In genomic region chrX:134803060-134803459, GRCh38 we compare ENCODE assay signal across 24 cellular contexts. TPM values are rescaled to one million over a fixed set of nuclear protein-coding genes. Genes with fewer than 3 reads are reported as not detected.
DNase-seq lines count a peak whose midpoint lies in the region; ATAC-seq and TF ChIP-seq lines count a peak whose summit lies in the region.
"Had no signal": no experiment of that assay in that cellular context is flagged by ENCODE, and none has a peak within 500 bp of the region (broad histone marks: within the 10 kb centered on the region; RNA-seq: fewer than 3 reads in every experiment).

No MANE protein-coding gene starts in this region.

- H3K4me1 ChIP-seq in GM23338 (ENCODE audit: insufficient read depth) = peaks cover 7% of the 10 kb centered on the region; the same call in 1 of the 2 replicates
- peaks cover 27% of the 10 kb centered on the region for H3K4me1 ChIP-seq in HUES64 (ENCODE audit: insufficient read depth, low read length)
- H3K4me1 ChIP-seq in mesendoderm (ENCODE audit: control insufficient read depth, low read depth, low read length) = no peaks in the 10 kb centered on the region
- H3K4me1 ChIP-seq in tibial artery = no peaks in the 10 kb centered on the region
- H3K4me1 ChIP-seq: colonic mucosa, gastroesophageal sphincter had no signal

- intact Hi-C loops in activated T-helper 2 cell treated with anti-CD3 and anti-CD28 coated beads, Interferon-gamma antibody, Interleukin-2, Interleukin-4, amounts not matched to agents 10 μg/mL and 5 μg/mL and 100 μg/mL, durations not matched to agents 14 hours and 24 hours and 36 hours (cut with micrococcal nuclease) = no loop called here
- intact Hi-C loops in tibial artery (cut with DNase I; ENCODE audit: low total_unique reads) = no loop called here

- peak overlapping the region; percentile 52 for H3K4ac ChIP-seq in mesendoderm (ENCODE audit: low read depth, low read length)

- H3K56ac ChIP-seq in mesendoderm (ENCODE audit: low read length) = peak overlapping the region; percentile 64

- H3K23ac ChIP-seq in mesendoderm (ENCODE audit: low read length) = no peak overlapping the region

- H4K20me1 ChIP-seq in GM23338 (replicated peaks; ENCODE audit: insufficient read depth) = no peaks in the 10 kb centered on the region

- ATAC-seq in GM23338 = peak; percentile 31
- ATAC-seq in GM18858 (IDR thresholded peaks at IDR 0.05; ENCODE audit: unreplicated experiment) = no peak
- ATAC-seq: gastroesophageal sphincter had no signal

- peak overlapping the region; percentile 49 for H3K4me2 ChIP-seq in GM23338
- no peak overlapping the region for H3K4me2 ChIP-seq in mesendoderm (ENCODE audit: low read length)
- H3K4me2 ChIP-seq: BLaER1 treated with 17β-estradiol and CSF1 and Interleukin-3, amounts not matched to agents 10 nM and 100 nM; PC-9 had no signal

- H4K8ac ChIP-seq in mesendoderm (ENCODE audit: low read depth, low read length) = no peak overlapping the region

- no peak overlapping the region for H2AFZ ChIP-seq in GM23338
- H2AFZ ChIP-seq: GM23248, PC-9 had no signal

- H2BK120ac ChIP-seq in mesendoderm (ENCODE audit: low read depth, low read length) = peak overlapping the region; percentile 61

- H3K4me3 ChIP-seq in GM23338 (no peak overlapping the region), HUES64 (ENCODE audit: low read length) (no peak overlapping the region), mesendoderm (ENCODE audit: low read length) (no peak overlapping the region), tibial artery (no peak overlapping the region)
- H3K4me3 ChIP-seq: BLaER1 treated with 17β-estradiol and CSF1 and Interleukin-3, amounts not matched to agents 10 nM and 100 nM; colonic mucosa; gastroesophageal sphincter; GM23248; left ventricle myocardium inferior; PC-9; suprapubic skin had no signal

- no peaks in the 10 kb centered on the region for H3K9me2 ChIP-seq in GM23338 (ENCODE audit: insufficient read depth)

- no peaks in the 10 kb centered on the region for H3K36me3 Mint-ChIP-seq in GM23338 (ENCODE audit: low read depth)
- no peaks in the 10 kb centered on the region for H3K36me3 Mint-ChIP-seq in activated T-helper 2 cell treated with anti-CD3 and anti-CD28 coated beads, Interferon-gamma antibody, Interleukin-2, Interleukin-4, amounts not matched to agents 10 μg/mL and 5 μg/mL and 100 μg/mL, durations not matched to agents 14 hours and 24 hours and 36 hours (ENCODE audit: low read depth)
- H3K36me3 Mint-ChIP-seq in osteocyte (ENCODE audit: unreplicated experiment) = no peaks in the 10 kb centered on the region
- H3K36me3 Mint-ChIP-seq: activated naive CD8-positive, alpha-beta T cell had no signal

- H4K5ac ChIP-seq in mesendoderm (ENCODE audit: low read length) = no peak overlapping the region

- H3F3A ChIP-seq in GM23338 (replicated peaks; ENCODE audit: low read depth) = no peaks in the 10 kb centered on the region

- H3K79me1 ChIP-seq in mesendoderm (ENCODE audit: low read length) = no peaks in the 10 kb centered on the region

- 92% methylated on average over 1 of the region's 1 CpG for WGBS in HUES64
- no CpG with 5 or more reads among the region's 1 CpG for WGBS in mesendoderm (ENCODE audit: extremely low coverage, insufficient coverage, low lambda C conversion rate)

- no peak overlapping the region for H2BK15ac ChIP-seq in mesendoderm (replicated peaks; ENCODE audit: low read depth)

- H3K4me1 Mint-ChIP-seq in GM23338 (peaks cover 24% of the 10 kb centered on the region), osteocyte (ENCODE audit: unreplicated experiment) (peaks cover 18% of the 10 kb centered on the region)
- H3K4me1 Mint-ChIP-seq in activated T-helper 2 cell treated with anti-CD3 and anti-CD28 coated beads, Interferon-gamma antibody, Interleukin-2, Interleukin-4, amounts not matched to agents 10 μg/mL and 5 μg/mL and 100 μg/mL, durations not matched to agents 14 hours and 24 hours and 36 hours (ENCODE audit: low read depth) = peaks cover 27% of the 10 kb centered on the region

- H3K27ac Mint-ChIP-seq in GM23338 = peak overlapping the region; percentile 92
- peak overlapping the region; percentile 90 for H3K27ac Mint-ChIP-seq in activated T-helper 2 cell treated with anti-CD3 and anti-CD28 coated beads, Interferon-gamma antibody, Interleukin-2, Interleukin-4, amounts not matched to agents 10 μg/mL and 5 μg/mL and 100 μg/mL, durations not matched to agents 14 hours and 24 hours and 36 hours
- no peak overlapping the region for H3K27ac Mint-ChIP-seq in osteocyte (ENCODE audit: unreplicated experiment)
- H3K27ac Mint-ChIP-seq: activated naive CD8-positive, alpha-beta T cell had no signal

- H3K36me3 ChIP-seq in GM23338 (ENCODE audit: insufficient read depth) (no peaks in the 10 kb centered on the region), HUES64 (ENCODE audit: insufficient read depth, low read length) (no peaks in the 10 kb centered on the region), mesendoderm (ENCODE audit: control insufficient read depth, insufficient read depth, low read length) (no peaks in the 10 kb centered on the region), tibial artery (no peaks in the 10 kb centered on the region)
- H3K36me3 ChIP-seq: BLaER1 treated with 17β-estradiol and CSF1 and Interleukin-3, amounts not matched to agents 10 nM and 100 nM; colonic mucosa; gastroesophageal sphincter; left ventricle myocardium inferior; suprapubic skin had no signal

- H3K4me3 Mint-ChIP-seq in GM23338 (no peak overlapping the region), osteocyte (ENCODE audit: unreplicated experiment) (no peak overlapping the region)
- H3K4me3 Mint-ChIP-seq in activated T-helper 2 cell treated with anti-CD3 and anti-CD28 coated beads, Interferon-gamma antibody, Interleukin-2, Interleukin-4, amounts not matched to agents 10 μg/mL and 5 μg/mL and 100 μg/mL, durations not matched to agents 14 hours and 24 hours and 36 hours (ENCODE audit: low read depth) = no peak overlapping the region
- H3K4me3 Mint-ChIP-seq: activated naive CD8-positive, alpha-beta T cell had no signal

- DNase-seq in GM23338 (ENCODE audit: low spot score) (no peak), mesendoderm (peak; percentile 83), tibial artery (no peak), osteocyte (ENCODE audit: extremely low spot score, unreplicated experiment) (no peak)
- DNase-seq in activated T-helper 2 cell treated with anti-CD3 and anti-CD28 coated beads, Interferon-gamma antibody, Interleukin-2, Interleukin-4, amounts not matched to agents 10 μg/mL and 5 μg/mL and 100 μg/mL, durations not matched to agents 14 hours and 24 hours and 36 hours (ENCODE audit: low spot score) = no peak
- DNase-seq: activated CD4-positive, alpha-beta T cell treated with anti-CD3 and anti-CD28 coated beads, Interleukin-2, amount 50 U/mL, for 1 hour; anterior cingulate cortex; colonic mucosa; GM23248; islet precursor cell; left ventricle myocardium inferior; NCI-H1436; NCI-H2107; NCI-H446 treated with DMSO at 0.1 percent for 48 hours; PC-9; Right ventricle myocardium superior; stimulated activated CD4-positive, alpha-beta T cell treated with anti-CD3 and anti-CD28 coated beads, Interleukin-15, amount 100 ng/mL, for 24 hours; T1000 had no signal

- H3K18ac ChIP-seq in mesendoderm (ENCODE audit: low read length) = peak overlapping the region; percentile 18

- TF ChIP-seq CTCF in GM23338 (conservative IDR thresholded peaks at IDR 0.05; ENCODE audit: low read depth in 2 of 2) (no peak), tibial artery (IDR thresholded peaks at IDR 0.05) (no peak), osteocyte (IDR thresholded peaks at IDR 0.05) (no peak)

- H3K9me3 Mint-ChIP-seq in GM23338 = no peaks in the 10 kb centered on the region
- H3K9me3 Mint-ChIP-seq in activated T-helper 2 cell treated with anti-CD3 and anti-CD28 coated beads, Interferon-gamma antibody, Interleukin-2, Interleukin-4, amounts not matched to agents 10 μg/mL and 5 μg/mL and 100 μg/mL, durations not matched to agents 14 hours and 24 hours and 36 hours = no peaks in the 10 kb centered on the region
- H3K9me3 Mint-ChIP-seq in osteocyte (ENCODE audit: unreplicated experiment) = no peaks in the 10 kb centered on the region

- no peaks in the 10 kb centered on the region for H3K27me3 ChIP-seq in GM23338 (ENCODE audit: insufficient read depth)
- no peaks in the 10 kb centered on the region for H3K27me3 ChIP-seq in HUES64 (ENCODE audit: insufficient read depth, low read length)
- H3K27me3 ChIP-seq in mesendoderm (ENCODE audit: insufficient read depth, low read length, poor library complexity) = no peaks in the 10 kb centered on the region
- H3K27me3 ChIP-seq in tibial artery = no peaks in the 10 kb centered on the region
- H3K27me3 ChIP-seq: colonic mucosa, gastroesophageal sphincter, suprapubic skin had no signal

- H3K9me3 ChIP-seq in HUES64 (ENCODE audit: insufficient read depth, low read depth, low read length) (no peaks in the 10 kb centered on the region), tibial artery (no peaks in the 10 kb centered on the region)
- H3K9me3 ChIP-seq: BLaER1 treated with 17β-estradiol and CSF1 and Interleukin-3, amounts not matched to agents 10 nM and 100 nM; colonic mucosa; gastroesophageal sphincter; left ventricle myocardium inferior; suprapubic skin had no signal

- H3K27me3 Mint-ChIP-seq in GM23338 (ENCODE audit: insufficient read depth, low read depth, poor library complexity) = peaks cover 1% of the 10 kb centered on the region
- H3K27me3 Mint-ChIP-seq in activated T-helper 2 cell treated with anti-CD3 and anti-CD28 coated beads, Interferon-gamma antibody, Interleukin-2, Interleukin-4, amounts not matched to agents 10 μg/mL and 5 μg/mL and 100 μg/mL, durations not matched to agents 14 hours and 24 hours and 36 hours (ENCODE audit: low read depth) = no peaks in the 10 kb centered on the region
- no peaks in the 10 kb centered on the region for H3K27me3 Mint-ChIP-seq in osteocyte (ENCODE audit: unreplicated experiment)
- H3K27me3 Mint-ChIP-seq: activated naive CD8-positive, alpha-beta T cell had no signal

- no peaks in the 10 kb centered on the region for H3K79me2 ChIP-seq in GM23338 (replicated peaks; ENCODE audit: insufficient read depth)
- no peaks in the 10 kb centered on the region for H3K79me2 ChIP-seq in mesendoderm (ENCODE audit: control insufficient read depth, insufficient read depth, low read length)

- H3K27ac ChIP-seq in GM23338 (ENCODE audit: low read depth) (peak overlapping the region; percentile 63; the same call in 1 of the 2 replicates), HUES64 (ENCODE audit: low read depth, low read length) (peak overlapping the region; percentile 82; the same call in 1 of the 2 replicates), mesendoderm (ENCODE audit: low read depth, low read length) (peak overlapping the region; percentile 16), tibial artery (no peak overlapping the region)
- H3K27ac ChIP-seq: BLaER1 treated with 17β-estradiol and CSF1 and Interleukin-3, amounts not matched to agents 10 nM and 100 nM; colonic mucosa; gastroesophageal sphincter; GM23248; left ventricle myocardium inferior; PC-9; suprapubic skin had no signal

- no peak overlapping the region for H2BK5ac ChIP-seq in mesendoderm (ENCODE audit: low read length)

- no peak overlapping the region for H2AK5ac ChIP-seq in mesendoderm (ENCODE audit: low read length)

- H3K9ac ChIP-seq in HUES64 (ENCODE audit: low read depth, low read length) (peak overlapping the region; percentile 3; the same call in 1 of the 2 replicates), mesendoderm (ENCODE audit: low read length) (no peak overlapping the region)
- H3K9ac ChIP-seq: BLaER1 treated with 17β-estradiol and CSF1 and Interleukin-3, amounts not matched to agents 10 nM and 100 nM; GM23248 had no signal

RNA-seq across cellular contexts. Expression of gene PABIR2, which starts 6.1 kb away (rescaled TPM):
- 25.7 and 37.7 TPM in 2 replicates for total RNA-seq in GM23338 (2014; rRNA removed; shearing (Covaris generic))
- 15.2 and 16.2 TPM in 2 replicates for polyA plus RNA-seq in GM23338 (2016; fragmentation: Nextera tagmentation; extraction: Ambion mirVana)
- 24.0 TPM for polyA plus RNA-seq in HUES64 (2013, experiment 1 of 2)
- polyA plus RNA-seq in HUES64 (2013, experiment 2 of 2) = 21.0 TPM
- 34.8 and 39.4 TPM in 2 replicates for total RNA-seq in activated T-helper 2 cell treated with anti-CD3 and anti-CD28 coated beads, Interferon-gamma antibody, Interleukin-2, Interleukin-4, amounts not matched to agents 10 μg/mL and 5 μg/mL and 100 μg/mL, durations not matched to agents 14 hours and 24 hours and 36 hours
- 19.2 TPM for polyA plus RNA-seq in mesendoderm (2013, experiment 1 of 2)
- polyA plus RNA-seq in mesendoderm (2013, experiment 2 of 2) = 19.9 TPM
- 13.5 and 14.0 TPM in 2 replicates for total RNA-seq in osteocyte

Comparison
In these comparisons a context has a peak if more than half of its experiments do, and no peak if none do; other contexts are left out.
1. H3K27ac ChIP-seq: peak in GM23338 (single experiment), HUES64 (single experiment) and mesendoderm (single experiment); none in tibial artery (0 of 2).